ENCODE assay signal across 13 cellular contexts in the genomic region with DNA sequence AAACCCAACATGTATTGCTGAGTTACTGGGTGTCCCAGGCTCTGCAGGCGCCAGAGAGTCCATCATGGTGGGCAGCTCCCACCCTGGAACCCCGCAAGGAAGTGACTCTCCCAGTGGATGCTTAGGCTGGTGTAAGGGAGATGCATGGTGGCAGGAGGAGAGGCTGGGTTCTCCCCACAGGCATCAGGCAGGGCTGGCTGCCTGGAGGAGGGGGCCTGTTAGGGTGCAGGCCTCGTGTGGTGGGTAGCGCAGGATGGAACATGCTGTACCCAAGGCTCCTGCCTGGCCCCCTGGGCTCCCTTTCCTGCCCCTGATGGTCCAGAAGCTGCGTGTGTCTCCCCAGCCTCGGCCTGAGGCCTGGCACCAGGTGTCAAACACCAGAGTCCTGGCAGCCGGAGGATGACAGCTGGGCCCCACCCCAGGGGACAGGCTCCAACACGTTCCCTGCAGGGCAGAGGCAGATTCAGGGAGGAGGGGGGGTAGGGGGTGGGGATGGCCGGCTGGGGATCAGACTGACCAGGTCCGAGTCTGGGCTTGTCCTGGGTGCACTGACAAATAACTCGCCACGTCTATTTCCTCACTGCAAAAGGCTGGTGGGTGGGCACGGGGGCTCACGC.
DNase-seq lines count a peak whose midpoint lies in the region; ATAC-seq and TF ChIP-seq lines count a peak whose summit lies in the region.
"Had no signal": no experiment of that assay in that cellular context is flagged by ENCODE, and none has a peak within 500 bp of the region (broad histone marks: within the 10 kb centered on the region; RNA-seq: fewer than 3 reads in every experiment).

No MANE protein-coding gene starts in this region.

- no peaks in the 10 kb centered on the region for H3K36me3 ChIP-seq in parathyroid adenoma (ENCODE audit: control insufficient read depth, insufficient read depth, low read length)

- H3K9me3 ChIP-seq in parathyroid adenoma (ENCODE audit: control insufficient read depth, low read length) = no peaks in the 10 kb centered on the region
- H3K9me3 ChIP-seq: mucosa of descending colon had no signal

- no peak overlapping the region for H3K4me2 ChIP-seq in parathyroid adenoma (ENCODE audit: low read length)

- no peak overlapping the region for H3K9ac ChIP-seq in parathyroid adenoma

- H3K79me2 ChIP-seq in parathyroid adenoma = no peaks in the 10 kb centered on the region

- H3K4me1 Mint-ChIP-seq in activated naive CD8-positive, alpha-beta T cell treated with anti-CD3 and anti-CD28 coated beads, Interleukin-2, amount 50 U/mL, for 24 hours = peaks cover 9% of the 10 kb centered on the region

- peaks cover 5% of the 10 kb centered on the region for H3K27me3 Mint-ChIP-seq in activated naive CD8-positive, alpha-beta T cell treated with anti-CD3 and anti-CD28 coated beads, Interleukin-2, amount 50 U/mL, for 24 hours
- H3K27me3 Mint-ChIP-seq: activated CD8-positive, alpha-beta T cell treated with anti-CD3 and anti-CD28 coated beads for 36 hours; central memory CD8-positive, alpha-beta T cell had no signal

- TF ChIP-seq CTCF in coronary artery (IDR thresholded peaks at IDR 0.05) = no peak
- TF ChIP-seq CTCF in parathyroid adenoma (IDR thresholded peaks at IDR 0.05) = no peak

- peak; percentile 95 for DNase-seq in DMS 273 (lab: John Stamatoyannopoulos, UW; ENCODE audit: unreplicated experiment)
- DNase-seq in NCI-H2171 (lab: John Stamatoyannopoulos, UW) = peak; percentile 38
- no peak for DNase-seq in coronary artery (ENCODE audit: low spot score)
- DNase-seq in activated naive CD8-positive, alpha-beta T cell treated with anti-CD3 and anti-CD28 coated beads, Interleukin-2, amount 50 U/mL, for 24 hours = no peak
- no peak for DNase-seq in NCI-H2029 treated with DMSO at 0.1 percent for 48 hours (lab: John Stamatoyannopoulos, UW)
- DNase-seq: stimulated activated CD8-positive, alpha-beta memory T cell treated with anti-CD3 and anti-CD28 coated beads, Interleukin-4, amount 100 ng/mL, for 48 hours had no signal

- no peaks in the 10 kb centered on the region for H3K36me3 Mint-ChIP-seq in activated naive CD8-positive, alpha-beta T cell treated with anti-CD3 and anti-CD28 coated beads, Interleukin-2, amount 50 U/mL, for 24 hours (ENCODE audit: low read depth)

- H2AFZ ChIP-seq in parathyroid adenoma = no peak overlapping the region

- ATAC-seq in HG03354 (IDR thresholded peaks at IDR 0.05; ENCODE audit: poor library complexity, severe bottlenecking, unreplicated experiment) (no peak), HG03457 (IDR thresholded peaks at IDR 0.05; ENCODE audit: unreplicated experiment) (no peak)
- ATAC-seq in activated naive CD8-positive, alpha-beta T cell treated with anti-CD3 and anti-CD28 coated beads, Interleukin-2, amount 50 U/mL, for 24 hours = no peak

- no peak overlapping the region for H3K27ac Mint-ChIP-seq in activated naive CD8-positive, alpha-beta T cell treated with anti-CD3 and anti-CD28 coated beads, Interleukin-2, amount 50 U/mL, for 24 hours
- H3K27ac Mint-ChIP-seq: activated CD8-positive, alpha-beta T cell treated with anti-CD3 and anti-CD28 coated beads for 36 hours; T-helper 2 cell treated with Interferon-gamma antibody and Interleukin-4, amounts not matched to agents 5 μg/mL and 100 μg/mL, for 36 hours had no signal

- H3K4me3 ChIP-seq in coronary artery = no peak overlapping the region
- no peak overlapping the region for H3K4me3 ChIP-seq in parathyroid adenoma (ENCODE audit: low read depth, low read length)
- H3K4me3 ChIP-seq: mucosa of descending colon had no signal

- no peak overlapping the region for H3K4me3 Mint-ChIP-seq in activated naive CD8-positive, alpha-beta T cell treated with anti-CD3 and anti-CD28 coated beads, Interleukin-2, amount 50 U/mL, for 24 hours
- H3K4me3 Mint-ChIP-seq: activated CD8-positive, alpha-beta T cell treated with anti-CD3 and anti-CD28 coated beads for 36 hours; central memory CD8-positive, alpha-beta T cell; T-helper 2 cell treated with Interferon-gamma antibody and Interleukin-4, amounts not matched to agents 5 μg/mL and 100 μg/mL, for 36 hours had no signal

- H3K27ac ChIP-seq in coronary artery = peak overlapping the region; percentile 81 to 86
- peak overlapping the region; percentile 70 for H3K27ac ChIP-seq in parathyroid adenoma

- no peaks in the 10 kb centered on the region for H3K27me3 ChIP-seq in parathyroid adenoma (ENCODE audit: control insufficient read depth, insufficient read depth, low read length)

- H3K9me3 Mint-ChIP-seq in activated naive CD8-positive, alpha-beta T cell treated with anti-CD3 and anti-CD28 coated beads, Interleukin-2, amount 50 U/mL, for 24 hours = no peaks in the 10 kb centered on the region
- H3K9me3 Mint-ChIP-seq: activated CD8-positive, alpha-beta T cell treated with anti-CD3 and anti-CD28 coated beads for 36 hours; central memory CD8-positive, alpha-beta T cell; T-helper 2 cell treated with Interferon-gamma antibody and Interleukin-4, amounts not matched to agents 5 μg/mL and 100 μg/mL, for 36 hours had no signal

- peaks cover 44% of the 10 kb centered on the region for H3K4me1 ChIP-seq in parathyroid adenoma

Comparison
In these comparisons a context has a peak if more than half of its experiments do, and no peak if none do; other contexts are left out.
1. DNase-seq: peak in DMS 273 (single experiment) and NCI-H2171 (single experiment); none in coronary artery (single experiment), activated naive CD8-positive, alpha-beta T cell treated with anti-CD3 and anti-CD28 coated beads, Interleukin-2, amount 50 U/mL, for 24 hours (single experiment) and NCI-H2029 treated with DMSO at 0.1 percent for 48 hours (single experiment).